ENCODE assay signal across 15 cellular contexts in genomic region chr12:38053113-38053512, GRCh38.
DNase-seq lines count a peak whose midpoint lies in the region; ATAC-seq and TF ChIP-seq lines count a peak whose summit lies in the region.
"Had no signal": no experiment of that assay in that cellular context is flagged by ENCODE, and none has a peak within 500 bp of the region (broad histone marks: within the 10 kb centered on the region; RNA-seq: fewer than 3 reads in every experiment).

No MANE protein-coding gene starts in this region.

- WGBS in SK-N-SH (ENCODE audit: low lambda C conversion rate): 18% methylated on average over 16 of the region's 16 CpGs

- no peak for TF ChIP-seq RAD21 in SK-N-SH (IDR thresholded peaks at IDR 0.05; ENCODE audit: low read length)

- no peak overlapping the region for H3K9ac ChIP-seq in SK-N-SH
- H3K9ac ChIP-seq in MM.1S (ENCODE audit: low read length): no peak overlapping the region
- H3K9ac ChIP-seq: BLaER1 treated with 17β-estradiol and CSF1 and Interleukin-3, amounts not matched to agents 10 nM and 100 nM; GM23248 had no signal

- DNase-seq in SK-N-SH (no peak), MM.1S (no peak), foreskin melanocyte (no peak), glomerular visceral epithelial cell (ENCODE audit: extremely low spot score) (no peak), H4 (ENCODE audit: low spot score) (no peak)
- DNase-seq: AML-193; CD4-positive, CD25-positive, alpha-beta regulatory T cell; DMS79; EL; H9; IMR-90 had no signal

- ATAC-seq in SK-N-SH treated with all-trans-retinoic acid at 6 μM for 48 hours: no peak

- peaks cover 4% of the 10 kb centered on the region for H3F3A ChIP-seq in SK-N-SH (replicated peaks; ENCODE audit: insufficient read depth)
- H3F3A ChIP-seq in MM.1S (ENCODE audit: insufficient read depth, low read length): no peaks in the 10 kb centered on the region

- H2AFZ ChIP-seq in SK-N-SH (ENCODE audit: low read depth) (no peak overlapping the region), MM.1S (ENCODE audit: low read length) (0 out of 2 replicates have a peak overlapping the region, but pooled peaks have one; percentile 64)
- H2AFZ ChIP-seq: GM23248 had no signal

- H3K9me2 ChIP-seq in SK-N-SH (no peaks in the 10 kb centered on the region), MM.1S (replicated peaks; ENCODE audit: insufficient read depth, low read length) (no peaks in the 10 kb centered on the region)

- no peak for TF ChIP-seq EP300 in SK-N-SH (IDR thresholded peaks at IDR 0.05; ENCODE audit: borderline replicate concordance in 1 of 2, low read depth in 1 of 2, low read length in 1 of 2)

- H3K4me3 ChIP-seq in SK-N-SH (ENCODE audit: low read depth in 2 of 2, low read length in 1 of 2) (no peak overlapping the region), MM.1S (ENCODE audit: low read length) (no peak overlapping the region)
- H3K4me3 ChIP-seq: BLaER1 treated with 17β-estradiol and CSF1 and Interleukin-3, amounts not matched to agents 10 nM and 100 nM; GM23248 had no signal

- POLR2A ChIA-PET in SK-N-SH (lab: Yijun Ruan, JAX): no interaction called here

- no peak for TF ChIP-seq CTCF in SK-N-SH (IDR thresholded peaks at IDR 0.05)
- TF ChIP-seq CTCF in MM.1S (IDR thresholded peaks at IDR 0.05; ENCODE audit: low read length): no peak
- TF ChIP-seq CTCF in VCaP (conservative IDR thresholded peaks at IDR 0.05): no peak

- H3K27ac ChIP-seq in SK-N-SH (ENCODE audit: low read depth in 2 of 2, low read length in 1 of 2) (no peak overlapping the region), MM.1S (ENCODE audit: low read length) (no peak overlapping the region), VCaP (peak overlapping the region; percentile 55; the same call in 1 of the 2 replicates)
- H3K27ac ChIP-seq: BLaER1 treated with 17β-estradiol and CSF1 and Interleukin-3, amounts not matched to agents 10 nM and 100 nM; GM23248 had no signal

- peak overlapping the region; percentile 78 for H3K4me2 ChIP-seq in SK-N-SH
- H3K4me2 ChIP-seq in MM.1S (ENCODE audit: low read depth, low read length): no peak overlapping the region
- H3K4me2 ChIP-seq: BLaER1 treated with 17β-estradiol and CSF1 and Interleukin-3, amounts not matched to agents 10 nM and 100 nM had no signal

- CTCF ChIA-PET in SK-N-SH (lab: Yijun Ruan, JAX): interaction anchor here (0.9 to 1.9 kb wide), 3 partner anchors 10 to 22 kb away, joined by 3 to 10 read pairs (median 3); no protein-coding TSS in a partner anchor

- H3K4me1 ChIP-seq in SK-N-SH (ENCODE audit: control insufficient read depth in 1 of 2, insufficient read depth in 2 of 2, low read depth in 1 of 2, low read length in 1 of 2) (peaks cover 0 to 6% of the 10 kb centered on the region in 2 experiments; a peak in 1 of 4 replicates), MM.1S (ENCODE audit: low read length) (no peaks in the 10 kb centered on the region)

- no peaks in the 10 kb centered on the region for H3K9me3 ChIP-seq in SK-N-SH
- no peaks in the 10 kb centered on the region for H3K9me3 ChIP-seq in MM.1S (replicated peaks; ENCODE audit: insufficient read depth, low read length)

- H4K20me1 ChIP-seq in SK-N-SH (ENCODE audit: insufficient read depth) (no peaks in the 10 kb centered on the region), MM.1S (ENCODE audit: insufficient read depth, low read length) (no peaks in the 10 kb centered on the region)
- H4K20me1 ChIP-seq: BLaER1 treated with 17β-estradiol and CSF1 and Interleukin-3, amounts not matched to agents 10 nM and 100 nM had no signal

- H3K79me2 ChIP-seq in SK-N-SH (ENCODE audit: insufficient read depth): no peaks in the 10 kb centered on the region
- no peaks in the 10 kb centered on the region for H3K79me2 ChIP-seq in MM.1S (ENCODE audit: low read length)

- H3K36me3 ChIP-seq in SK-N-SH (replicated peaks in 1 of 2; ENCODE audit: control insufficient read depth in 1 of 2, insufficient read depth in 2 of 2, low read length in 1 of 2): no peaks in the 10 kb centered on the region
- no peaks in the 10 kb centered on the region for H3K36me3 ChIP-seq in MM.1S (replicated peaks; ENCODE audit: insufficient read depth, low read length)
- H3K36me3 ChIP-seq: BLaER1 treated with 17β-estradiol and CSF1 and Interleukin-3, amounts not matched to agents 10 nM and 100 nM had no signal

- peaks cover 4% of the 10 kb centered on the region; the same call in 1 of the 2 replicates for H3K27me3 ChIP-seq in SK-N-SH (ENCODE audit: insufficient read depth)
- H3K27me3 ChIP-seq in MM.1S (replicated peaks; ENCODE audit: insufficient read depth, low read length): no peaks in the 10 kb centered on the region
- H3K27me3 ChIP-seq: BLaER1 treated with 17β-estradiol and CSF1 and Interleukin-3, amounts not matched to agents 10 nM and 100 nM had no signal

TF ChIP-seq in SK-N-SH, 30 proteins besides CTCF, POLR2A, EP300 and RAD21 (continues in another document):
- no peak for TF ChIP-seq TCF12 (IDR thresholded peaks at IDR 0.05)
- no peak for TF ChIP-seq TEAD4 (IDR thresholded peaks at IDR 0.05; ENCODE audit: borderline replicate concordance, insufficient read depth)
- TF ChIP-seq FOXJ3 (CRISPR knock-in tag; IDR thresholded peaks at IDR 0.05): no peak
- no peak for TF ChIP-seq IRF3 (IDR thresholded peaks at IDR 0.05; ENCODE audit: low read depth, low read length)
- TF ChIP-seq MEF2A (IDR thresholded peaks at IDR 0.05; ENCODE audit: borderline replicate concordance, low read depth): no peak
- no peak for TF ChIP-seq NFIC (IDR thresholded peaks at IDR 0.05; ENCODE audit: borderline replicate concordance)
- TF ChIP-seq, protein P1, sequence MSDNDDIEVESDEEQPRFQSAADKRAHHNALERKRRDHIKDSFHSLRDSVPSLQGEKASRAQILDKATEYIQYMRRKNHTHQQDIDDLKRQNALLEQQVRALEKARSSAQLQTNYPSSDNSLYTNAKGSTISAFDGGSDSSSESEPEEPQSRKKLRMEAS (IDR thresholded peaks at IDR 0.05; ENCODE audit: low read depth): no peak
- TF ChIP-seq CHD2 (IDR thresholded peaks at IDR 0.05; ENCODE audit: low read length, partially characterized antibody): no peak
- TF ChIP-seq FOSL2 (IDR thresholded peaks at IDR 0.05; ENCODE audit: borderline replicate concordance, low read depth): no peak
- TF ChIP-seq TAF1 (IDR thresholded peaks at IDR 0.05; ENCODE audit: borderline replicate concordance, low read depth, low read length): no peak
- no peak for TF ChIP-seq EZH2phosphoT487 (IDR thresholded peaks at IDR 0.05; ENCODE audit: borderline replicate concordance, low read depth)
- TF ChIP-seq NRF1 (IDR thresholded peaks at IDR 0.05; ENCODE audit: low read depth, low read length): no peak
- no peak for TF ChIP-seq SIN3A (IDR thresholded peaks at IDR 0.05; ENCODE audit: borderline replicate concordance, low read depth, low read length)
- TF ChIP-seq SMC3 (IDR thresholded peaks at IDR 0.05; ENCODE audit: low read depth, low read length): no peak

TF ChIP-seq in SK-N-SH treated with all-trans-retinoic acid at 6 μM for 48 hours, 23 proteins besides CTCF, POLR2A, EP300 and RAD21:
- no peak for TF ChIP-seq CSDC2 (CRISPR knock-in tag; IDR thresholded peaks at IDR 0.05)
- no peak for TF ChIP-seq ISL1 (CRISPR knock-in tag; IDR thresholded peaks at IDR 0.05)
TF ChIP-seq in SK-N-SH treated with all-trans-retinoic acid at 6 μM for 48 hours: peak in this region for 0.
